ENCODE assay signal across 22 cellular contexts in the genomic region with DNA sequence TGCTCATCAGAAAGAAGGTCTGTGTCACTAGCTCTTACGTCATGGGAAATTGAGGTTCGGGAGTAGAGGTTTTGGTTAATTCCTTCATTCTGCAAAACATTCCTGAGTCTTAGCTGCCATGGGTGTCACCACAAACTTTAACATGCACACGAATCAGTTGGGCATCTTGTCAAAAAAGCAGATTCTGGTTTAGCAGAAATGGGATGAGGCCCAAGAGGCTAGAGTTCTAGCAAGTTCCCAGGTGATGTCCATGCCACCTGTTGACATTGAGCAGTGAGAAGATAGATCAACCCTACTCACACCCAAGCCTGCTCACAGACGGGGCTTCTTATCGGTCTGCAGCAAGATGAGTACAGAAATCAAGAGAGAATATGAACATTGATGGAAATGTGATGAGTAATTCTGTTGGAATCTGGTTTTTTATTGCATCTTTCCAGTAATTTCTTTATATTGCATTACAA. TPM values are rescaled to one million over a fixed set of nuclear protein-coding genes. Genes with fewer than 3 reads are reported as not detected.
DNase-seq lines count a peak whose midpoint lies in the region; ATAC-seq and TF ChIP-seq lines count a peak whose summit lies in the region.
"Had no signal": no experiment of that assay in that cellular context is flagged by ENCODE, and none has a peak within 500 bp of the region (broad histone marks: within the 10 kb centered on the region; RNA-seq: fewer than 3 reads in every experiment).

No MANE protein-coding gene starts in this region.

- H3K27ac ChIP-seq in HEK293 (ENCODE audit: extremely low read depth, low read depth, low read length), result no peak overlapping the region
- H3K27ac ChIP-seq: right atrium auricular region had no signal

- TF ChIP-seq CTCF in AG04449 (IDR thresholded peaks at IDR 0.05; ENCODE audit: insufficient read depth, low read length, missing control alignments), result no peak
- TF ChIP-seq CTCF in HEK293 (tag by site-specific recombination; IDR thresholded peaks at IDR 0.05), result no peak
- TF ChIP-seq CTCF in foreskin fibroblast (IDR thresholded peaks at IDR 0.05; ENCODE audit: low read depth, low read length), result no peak

- POLR2A ChIA-PET in AG04449 (lab: Yijun Ruan, JAX), result no interaction called here
- POLR2A ChIA-PET in HEK293 (lab: Yijun Ruan, JAX), result interaction anchor here (1.1 kb wide), 1 partner anchor 462 kb away, joined by 3 read pairs; a partner anchor contains a TSS
- POLR2A ChIA-PET in activated CD4-positive, alpha-beta memory T cell treated with anti-CD3 and anti-CD28 coated beads, Interleukin-2, amount 10 ng/mL, durations not matched to agents 7 days and 5 days (lab: Charles Lee), result no interaction called here

- H3K27ac Mint-ChIP-seq in activated CD4-positive, alpha-beta memory T cell treated with anti-CD3 and anti-CD28 coated beads, Interleukin-2, amount 10 ng/mL, durations not matched to agents 7 days and 5 days, result no peak overlapping the region
- H3K27ac Mint-ChIP-seq: activated CD4-positive, alpha-beta T cell treated with anti-CD3 and anti-CD28 coated beads, Interleukin-2, amount 10 ng/mL, durations not matched to agents 24 days and 14 days; activated naive CD8-positive, alpha-beta T cell treated with anti-CD3 and anti-CD28 coated beads, Interleukin-2, amount 50 U/mL, for 24 hours had no signal

- H3K4me3 Mint-ChIP-seq in activated CD4-positive, alpha-beta memory T cell treated with anti-CD3 and anti-CD28 coated beads, Interleukin-2, amount 10 ng/mL, durations not matched to agents 7 days and 5 days, result no peak overlapping the region
- H3K4me3 Mint-ChIP-seq: activated CD4-positive, alpha-beta T cell treated with anti-CD3 and anti-CD28 coated beads, Interleukin-2, amount 10 ng/mL, durations not matched to agents 24 days and 14 days; activated naive CD8-positive, alpha-beta T cell treated with anti-CD3 and anti-CD28 coated beads, Interleukin-2, amount 50 U/mL, for 24 hours; natural killer cell treated with Interleukin-12 subunit alpha and Interleukin-12 subunit beta and Interleukin-15 and Interleukin-18, amount 100 ng/mL, for 72 hours had no signal

- H3K9me3 Mint-ChIP-seq in activated CD4-positive, alpha-beta memory T cell treated with anti-CD3 and anti-CD28 coated beads, Interleukin-2, amount 10 ng/mL, durations not matched to agents 7 days and 5 days, result no peaks in the 10 kb centered on the region
- H3K9me3 Mint-ChIP-seq: activated CD4-positive, alpha-beta T cell treated with anti-CD3 and anti-CD28 coated beads, Interleukin-2, amount 10 ng/mL, durations not matched to agents 24 days and 14 days; activated naive CD8-positive, alpha-beta T cell treated with anti-CD3 and anti-CD28 coated beads, Interleukin-2, amount 50 U/mL, for 24 hours; natural killer cell treated with Interleukin-12 subunit alpha and Interleukin-12 subunit beta and Interleukin-15 and Interleukin-18, amount 100 ng/mL, for 72 hours had no signal

- CTCF ChIA-PET in AG04449 (lab: Yijun Ruan, JAX), result interaction anchor here (0.9 to 1.5 kb wide), 3 partner anchors 21 to 185 kb away, joined by 3 to 4 read pairs (median 3); no protein-coding TSS in a partner anchor
- CTCF ChIA-PET in HEK293 (lab: Yijun Ruan, JAX), result no interaction called here
- CTCF ChIA-PET in activated CD4-positive, alpha-beta memory T cell treated with anti-CD3 and anti-CD28 coated beads, Interleukin-2, amount 10 ng/mL, durations not matched to agents 7 days and 5 days (lab: Charles Lee), result no interaction called here

- H3K9me3 ChIP-seq in HEK293 (ENCODE audit: control insufficient read depth, insufficient read depth, low read depth, low read length), result no peaks in the 10 kb centered on the region
- H3K9me3 ChIP-seq: Caco-2, right atrium auricular region had no signal

- ATAC-seq in GM18867 (IDR thresholded peaks at IDR 0.05; ENCODE audit: unreplicated experiment), result no peak
- ATAC-seq: activated naive CD8-positive, alpha-beta T cell treated with anti-CD3 and anti-CD28 coated beads, Interleukin-2, amount 50 U/mL, for 24 hours; HepG2; natural killer cell treated with Interleukin-12 subunit alpha and Interleukin-12 subunit beta and Interleukin-15 and Interleukin-18, amount 100 ng/mL, for 72 hours had no signal

- H3K36me3 Mint-ChIP-seq in activated CD4-positive, alpha-beta memory T cell treated with anti-CD3 and anti-CD28 coated beads, Interleukin-2, amount 10 ng/mL, durations not matched to agents 7 days and 5 days (ENCODE audit: low read depth), result no peaks in the 10 kb centered on the region
- H3K36me3 Mint-ChIP-seq: natural killer cell treated with Interleukin-12 subunit alpha and Interleukin-12 subunit beta and Interleukin-15 and Interleukin-18, amount 100 ng/mL, for 72 hours had no signal

- H3K36me3 ChIP-seq in HEK293 (ENCODE audit: control insufficient read depth in 2 of 2, insufficient read depth in 1 of 2, low read length in 2 of 2), result no peaks in the 10 kb centered on the region
- H3K36me3 ChIP-seq: right atrium auricular region had no signal

- DNase-seq in AG04449 (ENCODE audit: low read depth, low spot score) (peak; percentile 79), amniotic stem cell (lab: John Stamatoyannopoulos, UW) (peak; percentile 35), foreskin fibroblast (peak; percentile 53 to 69), NCI-H1048 (lab: John Stamatoyannopoulos, UW) (no peak), putamen (ENCODE audit: low spot score) (no peak)
- no peak for DNase-seq in activated CD4-positive, alpha-beta memory T cell treated with anti-CD3 and anti-CD28 coated beads, Interleukin-2, amount 10 ng/mL, durations not matched to agents 7 days and 5 days
- DNase-seq: ACHN; activated CD4-positive, alpha-beta T cell treated with anti-CD3 and anti-CD28 coated beads, Interleukin-2, amount 10 ng/mL, durations not matched to agents 24 days and 14 days; activated naive CD8-positive, alpha-beta T cell treated with anti-CD3 and anti-CD28 coated beads, Interleukin-2, amount 50 U/mL, for 24 hours; activated T-cell treated with anti-CD3 and anti-CD28 coated beads, Interleukin-2, amount 50 U/mL, for 1 hour; Caco-2; cortex of kidney; NCI-H1092 treated with DMSO at 0.1 percent for 48 hours; NK-92 treated with Interleukin-12 subunit alpha and Interleukin-12 subunit beta, amount 100 ng/mL, for 24 hours; Right ventricle myocardium superior; stimulated activated CD8-positive, alpha-beta memory T cell treated with anti-CD3 and anti-CD28 coated beads, Interleukin-4, amount 100 ng/mL, for 48 hours had no signal

- no peaks in the 10 kb centered on the region for H3K4me1 ChIP-seq in HEK293 (ENCODE audit: control insufficient read depth, insufficient read depth, low read length)

- H3K4me1 Mint-ChIP-seq in activated CD4-positive, alpha-beta memory T cell treated with anti-CD3 and anti-CD28 coated beads, Interleukin-2, amount 10 ng/mL, durations not matched to agents 7 days and 5 days, result peaks cover 8% of the 10 kb centered on the region

- no peak overlapping the region for H3K4me3 ChIP-seq in AG04449 (ENCODE audit: low read depth, low read length)
- no peak overlapping the region for H3K4me3 ChIP-seq in HEK293 (ENCODE audit: low read depth, low read length)
- no peak overlapping the region for H3K4me3 ChIP-seq in foreskin fibroblast (ENCODE audit: low read depth in 1 of 2, low read length in 2 of 2)
- H3K4me3 ChIP-seq: lung, right atrium auricular region had no signal

- H3K27me3 Mint-ChIP-seq in activated CD4-positive, alpha-beta memory T cell treated with anti-CD3 and anti-CD28 coated beads, Interleukin-2, amount 10 ng/mL, durations not matched to agents 7 days and 5 days, result peaks cover 12% of the 10 kb centered on the region
- H3K27me3 Mint-ChIP-seq: activated naive CD8-positive, alpha-beta T cell treated with anti-CD3 and anti-CD28 coated beads, Interleukin-2, amount 50 U/mL, for 24 hours had no signal

TF ChIP-seq in HEK293, 187 proteins besides CTCF, POLR2A, EP300 and RAD21:
- TF ChIP-seq SCRT2 (tag by site-specific recombination; IDR thresholded peaks at IDR 0.05), result peak; percentile 85
- TF ChIP-seq ZNF624 (tag by site-specific recombination; IDR thresholded peaks at IDR 0.05), result no peak
- peak; percentile 59; the same call in 1 of the 2 replicates for TF ChIP-seq SCRT1 (tag by site-specific recombination; IDR thresholded peaks at IDR 0.05; ENCODE audit: borderline replicate concordance)

RNA-seq across cellular contexts. Expression of a gene that starts 11.7 kb away (rescaled TPM):
- total RNA-seq in activated CD4-positive, alpha-beta memory T cell treated with anti-CD3 and anti-CD28 coated beads, Interleukin-2, amount 10 ng/mL, durations not matched to agents 7 days and 5 days, result 10 to 100 TPM; 29.3 to 31.5 TPM

Comparison
In these comparisons a context has a peak if more than half of its experiments do, and no peak if none do; other contexts are left out.
1. DNase-seq: peak in AG04449 (single experiment), amniotic stem cell (single experiment) and foreskin fibroblast (2 of 2); none in NCI-H1048 (single experiment), putamen (single experiment) and activated CD4-positive, alpha-beta memory T cell treated with anti-CD3 and anti-CD28 coated beads, Interleukin-2, amount 10 ng/mL, durations not matched to agents 7 days and 5 days (single experiment).